ENCODE assay signal across 13 cellular contexts in genomic region chr11:72614381-72614780, GRCh38.
"Had no signal": no experiment of that assay in that cellular context is flagged by ENCODE, and none has a peak within 500 bp of the region (broad histone marks: within the 10 kb centered on the region; RNA-seq: fewer than 3 reads in every experiment).

No MANE protein-coding gene starts in this region.

- H3K27me3 ChIP-seq: body of pancreas, pancreas, sigmoid colon had no signal

- H3K9me3 ChIP-seq: body of pancreas, lower lobe of right lung, pancreas, sigmoid colon, tibial artery had no signal

- H3K27ac ChIP-seq: body of pancreas, lower lobe of right lung, neural progenitor cell, pancreas, tibial artery had no signal

- H3K36me3 ChIP-seq: lower lobe of right lung, neural progenitor cell, pancreas, sigmoid colon, tibial artery had no signal

- DNase-seq: activated CD8-positive, alpha-beta memory T cell treated with anti-CD3 and anti-CD28 coated beads for 24 hours; activated gamma-delta T cell treated with Interleukin-2 at 50 U/mL for 16 hours; cortex of kidney; effector memory CD8-positive, alpha-beta T cell; sigmoid colon; stimulated activated CD4-positive, alpha-beta T cell treated with anti-CD3 and anti-CD28 coated beads, Interleukin-12 subunit alpha, Interleukin-12 subunit beta, amount 100 ng/mL, for 4 hours; T-helper 17 cell had no signal

- ATAC-seq: body of pancreas; stimulated activated effector memory CD8-positive, alpha-beta T cell treated with anti-CD3 and anti-CD28 coated beads, Interleukin-12 subunit alpha, Interleukin-12 subunit beta, amount 100 ng/mL, for 72 hours had no signal

- H3K4me1 ChIP-seq: body of pancreas, pancreas had no signal

- H3K4me3 ChIP-seq: body of pancreas, lower lobe of right lung, neural progenitor cell, pancreas, sigmoid colon, tibial artery had no signal
